In the genomic region with DNA sequence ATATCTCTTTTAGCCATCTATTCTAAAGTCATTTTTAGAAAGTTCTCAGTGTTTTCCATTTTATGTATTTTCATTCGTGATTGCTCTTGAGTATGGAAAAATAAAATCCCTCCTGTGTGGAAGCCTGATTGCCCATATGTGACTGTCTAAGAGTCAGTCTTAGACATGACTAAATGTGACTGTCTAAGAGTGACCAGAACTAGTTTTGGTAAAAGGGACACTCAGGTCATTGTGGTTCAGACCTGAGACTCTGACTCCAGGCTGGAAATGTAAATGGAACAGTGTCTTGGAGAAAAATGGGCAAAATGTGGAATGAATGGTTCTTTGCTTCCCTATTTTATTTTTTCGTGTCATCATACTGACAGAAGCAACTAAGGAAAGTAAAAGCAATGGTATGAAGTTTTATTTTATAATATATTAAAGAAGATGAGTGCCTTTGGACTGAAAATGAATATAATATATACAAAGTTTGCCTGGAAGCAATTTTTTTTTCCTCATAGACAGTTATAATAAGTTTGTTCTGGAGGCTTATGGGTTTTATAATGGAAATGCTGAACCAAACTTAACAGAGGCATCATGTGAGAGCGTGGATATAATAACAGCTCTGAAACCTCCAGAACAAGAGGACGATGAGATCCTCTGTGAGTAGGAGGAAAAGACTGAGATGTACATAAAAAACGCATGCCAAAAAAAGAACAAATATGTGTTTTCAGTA, we compare ENCODE assay signal across 32 cellular contexts.
"Had no signal": no experiment of that assay in that cellular context is flagged by ENCODE, and none has a peak within 500 bp of the region (broad histone marks: within the 10 kb centered on the region; RNA-seq: fewer than 3 reads in every experiment).

No MANE protein-coding gene starts in this region.

- H3K36me3 Mint-ChIP-seq: activated CD4-positive, alpha-beta memory T cell treated with anti-CD3 and anti-CD28 coated beads for 36 hours; activated CD8-positive, alpha-beta memory T cell treated with anti-CD3 and anti-CD28 coated beads, Interleukin-2, amount 10 ng/mL, durations not matched to agents 7 days and 5 days; activated naive CD4-positive, alpha-beta T cell treated with anti-CD3 and anti-CD28 coated beads, Interleukin-2, amount 50 U/mL, for 24 hours; activated naive CD8-positive, alpha-beta T cell treated with anti-CD3 and anti-CD28 coated beads for 36 hours had no signal

- H3K27ac ChIP-seq: adrenal gland, body of pancreas, coronary artery, dorsolateral prefrontal cortex, foreskin keratinocyte, gastrocnemius medialis had no signal

- H3K36me3 ChIP-seq: adrenal gland, gastrocnemius medialis had no signal

- ATAC-seq: activated CD4-positive, alpha-beta T cell treated with anti-CD3 and anti-CD28 coated beads for 36 hours; activated CD8-positive, alpha-beta memory T cell treated with anti-CD3 and anti-CD28 coated beads, Interleukin-2, amount 10 ng/mL, durations not matched to agents 7 days and 5 days; activated CD8-positive, alpha-beta T cell treated with anti-CD3 and anti-CD28 coated beads, Interleukin-2, amount 10 ng/mL, durations not matched to agents 7 days and 5 days; activated naive CD8-positive, alpha-beta T cell treated with anti-CD3 and anti-CD28 coated beads, Interleukin-2, amount 50 U/mL, for 24 hours; body of pancreas; esophagus mucosa; foreskin keratinocyte; gastrocnemius medialis had no signal

- H3K4me3 Mint-ChIP-seq: activated CD4-positive, alpha-beta memory T cell treated with anti-CD3 and anti-CD28 coated beads for 36 hours; activated CD4-positive, alpha-beta T cell treated with anti-CD3 and anti-CD28 coated beads for 36 hours; activated CD4-positive, alpha-beta T cell treated with anti-CD3 and anti-CD28 coated beads, Interleukin-2, amount 10 ng/mL, durations not matched to agents 24 days and 14 days; activated CD8-positive, alpha-beta memory T cell treated with anti-CD3 and anti-CD28 coated beads, Interleukin-2, amount 10 ng/mL, durations not matched to agents 7 days and 5 days; activated CD8-positive, alpha-beta T cell treated with anti-CD3 and anti-CD28 coated beads, Interleukin-2, amount 10 ng/mL, durations not matched to agents 7 days and 5 days; activated naive CD4-positive, alpha-beta T cell treated with anti-CD3 and anti-CD28 coated beads for 36 hours; activated naive CD4-positive, alpha-beta T cell treated with anti-CD3 and anti-CD28 coated beads, Interleukin-2, amount 50 U/mL, for 24 hours; activated naive CD8-positive, alpha-beta T cell treated with anti-CD3 and anti-CD28 coated beads for 36 hours; activated naive CD8-positive, alpha-beta T cell treated with anti-CD3 and anti-CD28 coated beads, Interleukin-2, amount 50 U/mL, for 24 hours; activated T-helper 1 cell treated with anti-CD3 and anti-CD28 coated beads, Interleukin-12 subunit alpha, Interleukin-12 subunit beta, Interleukin-2, Interleukin-4 antibody, amounts not matched to agents 30 ng/mL and 10 ng/mL and 1 ng/mL, durations not matched to agents 14 hours and 24 hours and 36 hours; central memory CD8-positive, alpha-beta T cell; dendritic cell treated with granulocyte-macrophage colony-stimulating factor and Interleukin-4, amounts not matched to agents 40 ng/mL and 50 ng/mL, for 4 days; endodermal cell had no signal

- DNase-seq: activated CD4-positive, alpha-beta memory T cell treated with anti-CD3 and anti-CD28 coated beads for 36 hours; activated CD4-positive, alpha-beta T cell treated with anti-CD3 and anti-CD28 coated beads for 36 hours; activated CD4-positive, alpha-beta T cell treated with anti-CD3 and anti-CD28 coated beads, Interleukin-2, amount 10 ng/mL, durations not matched to agents 24 days and 14 days; activated CD4-positive, CD25-positive, alpha-beta regulatory T cell; activated CD4-positive, CD25-positive, alpha-beta regulatory T cell treated with anti-CD3 and anti-CD28 coated beads, Interleukin-2, amount 50 U/mL, for 72 hours; activated CD8-positive, alpha-beta memory T cell treated with anti-CD3 and anti-CD28 coated beads, Interleukin-2, amount 10 ng/mL, durations not matched to agents 7 days and 5 days; activated CD8-positive, alpha-beta memory T cell treated with anti-CD3 and anti-CD28 coated beads, Interleukin-2, amount 50 U/mL, for 4 hours; activated CD8-positive, alpha-beta T cell treated with anti-CD3 and anti-CD28 coated beads, Interleukin-2, amount 10 ng/mL, durations not matched to agents 7 days and 5 days; activated effector memory CD4-positive, alpha-beta T cell treated with anti-CD3 and anti-CD28 coated beads, Interleukin-2, amount 50 U/mL, for 16 hours; activated naive CD4-positive, alpha-beta T cell treated with anti-CD3 and anti-CD28 coated beads for 36 hours; activated naive CD8-positive, alpha-beta T cell treated with anti-CD3 and anti-CD28 coated beads for 36 hours; activated naive CD8-positive, alpha-beta T cell treated with anti-CD3 and anti-CD28 coated beads, Interleukin-2, amount 50 U/mL, for 24 hours; activated T-cell treated with anti-CD3 and anti-CD28 coated beads, Interleukin-2, amount 50 U/mL, for 1 hour; activated T-cell treated with anti-CD3 and anti-CD28 coated beads, Interleukin-2, amount 50 U/mL, for 48 hours; adrenal gland; amygdala; aorta; body of pancreas; dorsolateral prefrontal cortex; effector memory CD4-positive, alpha-beta T cell; endodermal cell; foreskin keratinocyte; gastrocnemius medialis; glutamatergic neuron; T-helper 2 cell had no signal

- H3K27me3 Mint-ChIP-seq: activated CD4-positive, alpha-beta T cell treated with anti-CD3 and anti-CD28 coated beads, Interleukin-2, amount 10 ng/mL, durations not matched to agents 24 days and 14 days; activated naive CD8-positive, alpha-beta T cell treated with anti-CD3 and anti-CD28 coated beads, Interleukin-2, amount 50 U/mL, for 24 hours; central memory CD8-positive, alpha-beta T cell; dendritic cell treated with granulocyte-macrophage colony-stimulating factor and Interleukin-4, amounts not matched to agents 40 ng/mL and 50 ng/mL, for 4 days had no signal

- H3K9me3 ChIP-seq: adrenal gland, body of pancreas, gastrocnemius medialis had no signal

- H3K9me3 Mint-ChIP-seq: activated CD4-positive, alpha-beta memory T cell treated with anti-CD3 and anti-CD28 coated beads for 36 hours; activated CD4-positive, alpha-beta T cell treated with anti-CD3 and anti-CD28 coated beads, Interleukin-2, amount 10 ng/mL, durations not matched to agents 24 days and 14 days; activated naive CD4-positive, alpha-beta T cell treated with anti-CD3 and anti-CD28 coated beads for 36 hours; activated naive CD4-positive, alpha-beta T cell treated with anti-CD3 and anti-CD28 coated beads, Interleukin-2, amount 50 U/mL, for 24 hours; activated naive CD8-positive, alpha-beta T cell treated with anti-CD3 and anti-CD28 coated beads for 36 hours; activated T-helper 1 cell treated with anti-CD3 and anti-CD28 coated beads, Interleukin-12 subunit alpha, Interleukin-12 subunit beta, Interleukin-2, Interleukin-4 antibody, amounts not matched to agents 30 ng/mL and 10 ng/mL and 1 ng/mL, durations not matched to agents 14 hours and 24 hours and 36 hours; activated T-helper 2 cell treated with anti-CD3 and anti-CD28 coated beads, Interferon-gamma antibody, Interleukin-2, Interleukin-4, amounts not matched to agents 10 μg/mL and 5 μg/mL and 100 μg/mL, durations not matched to agents 14 hours and 24 hours and 36 hours; central memory CD8-positive, alpha-beta T cell had no signal

- H3K4me1 ChIP-seq: adrenal gland, body of pancreas, foreskin keratinocyte, gastrocnemius medialis had no signal

- H3K4me1 Mint-ChIP-seq: activated CD4-positive, alpha-beta T cell treated with anti-CD3 and anti-CD28 coated beads for 36 hours; activated CD4-positive, alpha-beta T cell treated with anti-CD3 and anti-CD28 coated beads, Interleukin-2, amount 10 ng/mL, durations not matched to agents 24 days and 14 days; activated CD8-positive, alpha-beta memory T cell treated with anti-CD3 and anti-CD28 coated beads, Interleukin-2, amount 10 ng/mL, durations not matched to agents 7 days and 5 days; activated naive CD4-positive, alpha-beta T cell treated with anti-CD3 and anti-CD28 coated beads, Interleukin-2, amount 50 U/mL, for 24 hours; activated naive CD8-positive, alpha-beta T cell treated with anti-CD3 and anti-CD28 coated beads for 36 hours; activated naive CD8-positive, alpha-beta T cell treated with anti-CD3 and anti-CD28 coated beads, Interleukin-2, amount 50 U/mL, for 24 hours; central memory CD8-positive, alpha-beta T cell had no signal

- H3K27me3 ChIP-seq: adrenal gland, body of pancreas, gastrocnemius medialis had no signal

- H3K27ac Mint-ChIP-seq: activated CD4-positive, alpha-beta memory T cell treated with anti-CD3 and anti-CD28 coated beads for 36 hours; activated CD4-positive, alpha-beta T cell treated with anti-CD3 and anti-CD28 coated beads for 36 hours; activated CD4-positive, alpha-beta T cell treated with anti-CD3 and anti-CD28 coated beads, Interleukin-2, amount 10 ng/mL, durations not matched to agents 24 days and 14 days; activated CD8-positive, alpha-beta memory T cell treated with anti-CD3 and anti-CD28 coated beads, Interleukin-2, amount 10 ng/mL, durations not matched to agents 7 days and 5 days; activated CD8-positive, alpha-beta T cell treated with anti-CD3 and anti-CD28 coated beads, Interleukin-2, amount 10 ng/mL, durations not matched to agents 7 days and 5 days; activated naive CD4-positive, alpha-beta T cell treated with anti-CD3 and anti-CD28 coated beads for 36 hours; activated naive CD4-positive, alpha-beta T cell treated with anti-CD3 and anti-CD28 coated beads, Interleukin-2, amount 50 U/mL, for 24 hours; activated naive CD8-positive, alpha-beta T cell treated with anti-CD3 and anti-CD28 coated beads for 36 hours; activated naive CD8-positive, alpha-beta T cell treated with anti-CD3 and anti-CD28 coated beads, Interleukin-2, amount 50 U/mL, for 24 hours; activated T-helper 1 cell treated with anti-CD3 and anti-CD28 coated beads, Interleukin-12 subunit alpha, Interleukin-12 subunit beta, Interleukin-2, Interleukin-4 antibody, amounts not matched to agents 30 ng/mL and 10 ng/mL and 1 ng/mL, durations not matched to agents 14 hours and 24 hours and 36 hours; activated T-helper 2 cell treated with anti-CD3 and anti-CD28 coated beads, Interferon-gamma antibody, Interleukin-2, Interleukin-4, amounts not matched to agents 10 μg/mL and 5 μg/mL and 100 μg/mL, durations not matched to agents 14 hours and 24 hours and 36 hours; dendritic cell treated with granulocyte-macrophage colony-stimulating factor and Interleukin-4, amounts not matched to agents 40 ng/mL and 50 ng/mL, for 4 days; endodermal cell had no signal

- H3K4me3 ChIP-seq: adrenal gland, body of pancreas, coronary artery, dorsolateral prefrontal cortex, gastrocnemius medialis had no signal
